17 cellular contexts compared by ENCODE assay signal in genomic region chr12:27730097-27730588, GRCh38.
DNase-seq lines count a peak whose midpoint lies in the region; ATAC-seq, FAIRE-seq and TF ChIP-seq lines count a peak whose summit lies in the region.
"Had no signal": no experiment of that assay in that cellular context is flagged by ENCODE, and none has a peak within 500 bp of the region (broad histone marks: within the 10 kb centered on the region; RNA-seq: fewer than 3 reads in every experiment).

No MANE protein-coding gene starts in this region.

- no peaks in the 10 kb centered on the region for H3K9me3 Mint-ChIP-seq in nephron progenitor cell
- H3K9me3 Mint-ChIP-seq: CD8-positive, alpha-beta T cell; IgD-negative memory B cell had no signal

- peaks cover 49% of the 10 kb centered on the region for H3K36me3 Mint-ChIP-seq in nephron progenitor cell (ENCODE audit: low read depth)

- no peak overlapping the region for H3K4me3 Mint-ChIP-seq in nephron progenitor cell
- H3K4me3 Mint-ChIP-seq: B cell; CD8-positive, alpha-beta T cell; IgD-negative memory B cell had no signal

- FAIRE-seq in G401.6 (lab: Jason Lieb, UNC), result peak; percentile 52
- FAIRE-seq in HTR-8/SVneo (lab: Jason Lieb, UNC), result peak; percentile 80
- FAIRE-seq: GM12891 had no signal

- ATAC-seq in HG02588 (IDR thresholded peaks at IDR 0.05; ENCODE audit: unreplicated experiment) (no peak), HG03469 (IDR thresholded peaks at IDR 0.05; ENCODE audit: unreplicated experiment) (no peak)
- ATAC-seq: CD8-positive, alpha-beta T cell; HCT116 had no signal

- no peaks in the 10 kb centered on the region for H3K27me3 Mint-ChIP-seq in nephron progenitor cell (ENCODE audit: low read depth, poor library complexity)
- H3K27me3 Mint-ChIP-seq: B cell, IgD-negative memory B cell had no signal

- no peak for TF ChIP-seq CTCF in nephron progenitor cell (IDR thresholded peaks at IDR 0.05)

- no peaks in the 10 kb centered on the region for H3K4me1 Mint-ChIP-seq in nephron progenitor cell
- H3K4me1 Mint-ChIP-seq: B cell had no signal

- peak overlapping the region; percentile 8 for H3K27ac Mint-ChIP-seq in nephron progenitor cell
- H3K27ac Mint-ChIP-seq: B cell; CD8-positive, alpha-beta T cell; IgD-negative memory B cell had no signal

- DNase-seq in HTR-8/SVneo (ENCODE audit: insufficient read length, low spot score), result no peak
- no peak for DNase-seq in nephron progenitor cell
- DNase-seq in GDM1 (lab: John Stamatoyannopoulos, UW), result no peak
- DNase-seq: Calu3; CD8-positive, alpha-beta T cell; DMS79 treated with DMSO at 0.1 percent for 48 hours; GM23248; H7; Kasumi-1; KG1 had no signal
